Comparison of ENCODE assay signal across 24 cellular contexts in the genomic region with DNA sequence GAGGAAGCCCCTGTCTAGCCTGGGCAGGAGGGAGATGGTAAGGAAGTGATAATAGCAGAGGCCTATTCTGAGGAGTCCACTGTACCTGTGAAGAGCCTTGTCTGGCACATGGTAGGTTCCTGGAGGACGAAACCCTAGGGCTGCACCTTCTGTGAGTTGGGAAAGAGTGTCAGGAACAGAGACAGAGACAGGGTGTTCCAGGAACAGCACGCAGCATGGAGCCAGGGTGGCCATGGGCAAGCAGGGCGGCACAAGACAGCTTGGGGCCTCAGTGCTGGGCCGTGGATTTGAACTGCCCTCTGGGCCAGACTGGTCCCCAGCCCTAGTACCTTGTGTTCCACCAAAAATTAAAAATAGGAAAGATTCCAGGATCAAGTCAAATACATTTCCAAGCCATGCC.
"Had no signal": no experiment of that assay in that cellular context is flagged by ENCODE, and none has a peak within 500 bp of the region (broad histone marks: within the 10 kb centered on the region; RNA-seq: fewer than 3 reads in every experiment).

No MANE protein-coding gene starts in this region.

- H3K36me3 ChIP-seq: colonic mucosa, gastroesophageal sphincter, heart left ventricle, left lung had no signal

- H3K36me3 Mint-ChIP-seq: immature natural killer cell, memory B cell had no signal

- DNase-seq: cerebellar nuclear complex; colonic mucosa; cortex of kidney; effector CD8-positive, alpha-beta T cell; effector memory CD8-positive, alpha-beta T cell; erythroblast; foreskin keratinocyte; heart left ventricle; hypothalamus; immature natural killer cell; left cardiac atrium; left lung; left ventricle myocardium superior; mammary epithelial cell; midbrain had no signal

- H2AFZ ChIP-seq: hepatocyte had no signal

- H3K27ac ChIP-seq: colonic mucosa, epithelial cell of prostate, foreskin keratinocyte, gastroesophageal sphincter, heart left ventricle, hepatocyte, left lung had no signal

- ATAC-seq: effector memory CD8-positive, alpha-beta T cell; esophagus mucosa; foreskin keratinocyte; gastroesophageal sphincter; heart left ventricle; left cardiac atrium; left lung; left ventricle myocardium superior had no signal

- H3K27ac Mint-ChIP-seq: dendritic cell treated with granulocyte-macrophage colony-stimulating factor and Interleukin-4, amounts not matched to agents 40 ng/mL and 50 ng/mL, for 4 days; effector memory CD8-positive, alpha-beta T cell; endodermal cell; immature natural killer cell; memory B cell had no signal

- H3K27me3 Mint-ChIP-seq: dendritic cell treated with granulocyte-macrophage colony-stimulating factor and Interleukin-4, amounts not matched to agents 40 ng/mL and 50 ng/mL, for 4 days had no signal

- H3K27me3 ChIP-seq: colonic mucosa, foreskin keratinocyte, gastroesophageal sphincter, heart left ventricle, hepatocyte, left lung had no signal

- H3K4me3 Mint-ChIP-seq: central memory CD8-positive, alpha-beta T cell; dendritic cell treated with granulocyte-macrophage colony-stimulating factor and Interleukin-4, amounts not matched to agents 40 ng/mL and 50 ng/mL, for 4 days; effector memory CD8-positive, alpha-beta T cell; endodermal cell; immature natural killer cell; memory B cell had no signal

- H3K4me1 ChIP-seq: colonic mucosa, foreskin keratinocyte, gastroesophageal sphincter, heart left ventricle, left lung had no signal

- H3K4me1 Mint-ChIP-seq: central memory CD8-positive, alpha-beta T cell; immature natural killer cell; memory B cell had no signal

- H3K9me3 Mint-ChIP-seq: central memory CD8-positive, alpha-beta T cell had no signal

- H3K9me3 ChIP-seq: colonic mucosa had no signal

- H3K4me3 ChIP-seq: colonic mucosa, gastroesophageal sphincter, heart left ventricle, hepatocyte, left lung, lung had no signal

- H3K4me2 ChIP-seq: hepatocyte had no signal
